Comparison of ENCODE assay signal across 11 cellular contexts in the genomic region with DNA sequence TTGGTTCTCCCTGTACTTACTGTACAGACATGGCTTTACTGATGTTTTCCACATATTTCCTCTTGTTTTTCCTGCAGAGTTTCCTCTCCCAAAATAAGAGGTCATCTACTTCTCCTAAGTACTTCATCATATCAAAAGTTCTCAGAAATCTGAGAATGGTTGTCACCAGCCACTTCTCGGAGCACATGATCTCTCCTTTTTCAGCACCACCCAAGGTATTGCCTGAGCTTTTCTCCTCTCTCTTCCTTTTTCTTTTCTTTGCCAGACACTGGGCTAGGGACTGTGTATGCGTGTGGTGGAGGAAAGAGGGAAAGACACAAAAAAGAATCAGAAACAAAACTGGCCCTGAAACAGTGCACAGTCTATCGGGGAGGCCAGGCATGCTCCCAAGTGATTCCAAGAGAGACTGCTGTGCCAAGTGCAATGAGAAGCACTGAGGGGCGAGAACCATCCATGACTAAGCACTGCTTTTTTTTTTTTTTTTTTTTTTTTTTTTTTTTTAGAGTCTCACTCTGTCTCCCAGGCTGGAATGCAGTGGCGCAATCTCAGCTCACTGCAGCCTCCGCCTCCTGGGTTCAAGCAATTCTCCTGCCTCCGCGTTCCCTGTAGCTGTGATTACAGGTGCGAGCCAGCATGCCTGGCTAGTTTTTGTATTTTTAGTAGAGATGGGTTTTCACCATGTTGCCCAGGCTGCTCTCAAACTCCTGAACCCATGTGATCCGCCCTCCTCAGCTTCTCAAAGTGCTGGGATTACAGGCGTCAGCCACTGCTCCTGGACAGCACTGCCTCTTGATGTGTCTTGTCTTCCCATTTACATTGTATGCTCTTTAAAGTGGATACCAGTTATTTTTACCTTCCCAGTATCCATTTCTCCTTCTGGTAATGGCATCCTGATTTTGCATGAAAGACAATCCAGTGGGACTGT.
A peak's percentile ranks its signal among the peaks of the same experiment; 100 is the strongest.
DNase-seq lines count a peak whose midpoint lies in the region; ATAC-seq and TF ChIP-seq lines count a peak whose summit lies in the region.
"Had no signal": no experiment of that assay in that cellular context is flagged by ENCODE, and none has a peak within 500 bp of the region (broad histone marks: within the 10 kb centered on the region; RNA-seq: fewer than 3 reads in every experiment).

No MANE protein-coding gene starts in this region.

- H3K4me3 ChIP-seq in epithelial cell of esophagus (ENCODE audit: low read length) (no peak overlapping the region), mesenchymal stem cell (ENCODE audit: insufficient read depth in 1 of 2, low read depth in 1 of 2, low read length in 2 of 2) (peak overlapping the region in 1 of 2 experiments; percentile 58)

- H2BK15ac ChIP-seq in mesenchymal stem cell (ENCODE audit: low read depth, poor library complexity, severe bottlenecking), result no peak overlapping the region

- no peaks in the 10 kb centered on the region for H3K36me3 Mint-ChIP-seq in T-helper 17 cell (ENCODE audit: low read depth)

- H2BK120ac ChIP-seq in mesenchymal stem cell (ENCODE audit: low read depth, low read length), result no peak overlapping the region

- H2BK5ac ChIP-seq in mesenchymal stem cell (ENCODE audit: low read depth, low read length, poor library complexity, severe bottlenecking), result no peak overlapping the region

- no peak overlapping the region for H3K14ac ChIP-seq in mesenchymal stem cell (ENCODE audit: low read length in 2 of 2)

- H2AK5ac ChIP-seq in mesenchymal stem cell (ENCODE audit: low read length, severe bottlenecking), result no peak overlapping the region

- DNase-seq in ACHN (peak; percentile 56), epithelial cell of esophagus (ENCODE audit: low read depth) (peak; percentile 69), mesenchymal stem cell (peak; percentile 56), AML-193 (lab: John Stamatoyannopoulos, UW) (no peak), T-helper 2 cell (no peak), T-helper 17 cell (no peak), RPMI8226 (no peak)
- DNase-seq: activated gamma-delta T cell; stimulated activated CD4-positive, alpha-beta T cell treated with anti-CD3 and anti-CD28 coated beads, Interleukin-4, amount 100 ng/mL, for 4 hours had no signal

- H3K9me3 ChIP-seq in mesenchymal stem cell (ENCODE audit: control insufficient read depth, low read length), result no peaks in the 10 kb centered on the region
- H3K9me3 ChIP-seq in T-helper 17 cell (ENCODE audit: control insufficient read depth, low read length, poor library complexity, severe bottlenecking), result no peaks in the 10 kb centered on the region

- no peaks in the 10 kb centered on the region for H3K36me3 ChIP-seq in mesenchymal stem cell (ENCODE audit: control insufficient read depth in 1 of 2, insufficient read depth in 2 of 2, low read depth in 1 of 2, low read length in 2 of 2)

- peak overlapping the region; percentile 68 for H3K9ac ChIP-seq in mesenchymal stem cell (ENCODE audit: low read length)

- no peaks in the 10 kb centered on the region for H3K27me3 Mint-ChIP-seq in T-helper 17 cell

- no peak for TF ChIP-seq RAD21 in Ishikawa (IDR thresholded peaks at IDR 0.05; ENCODE audit: low read depth)

- peaks cover 6% of the 10 kb centered on the region for H3K4me1 ChIP-seq in mesenchymal stem cell (ENCODE audit: control insufficient read depth, insufficient read depth, low read depth, low read length)

- no peak overlapping the region for H3K4me3 Mint-ChIP-seq in T-helper 17 cell

- H4K8ac ChIP-seq in mesenchymal stem cell (ENCODE audit: low read length), result no peak overlapping the region

- no peak overlapping the region for H2BK12ac ChIP-seq in mesenchymal stem cell (ENCODE audit: low read length in 2 of 2)

- no peak overlapping the region for H3K23ac ChIP-seq in mesenchymal stem cell (ENCODE audit: low read length in 2 of 2)

- no peak overlapping the region for H2AFZ ChIP-seq in mesenchymal stem cell (ENCODE audit: low read depth, low read length)

- peaks cover 0 to 3% of the 10 kb centered on the region in 2 experiments for H3K27me3 ChIP-seq in mesenchymal stem cell (ENCODE audit: control insufficient read depth in 1 of 2, insufficient read depth in 1 of 2, low read length in 2 of 2)

- H3K4me1 Mint-ChIP-seq in T-helper 17 cell, result no peaks in the 10 kb centered on the region

- WGBS in mesenchymal stem cell, result 68% methylated on average over 10 of the region's 11 CpGs

- H3K18ac ChIP-seq in mesenchymal stem cell (ENCODE audit: low read depth in 1 of 2, low read length in 2 of 2), result no peak overlapping the region

- TF ChIP-seq EP300 in Ishikawa (IDR thresholded peaks at IDR 0.05; ENCODE audit: borderline replicate concordance), result no peak

- H3K27ac Mint-ChIP-seq in T-helper 17 cell, result no peak overlapping the region

- in situ Hi-C loops in ACHN (cut with HindIII; ENCODE audit: low pct_ligation_motif_present, low pct_unique_long_range_greater_than_20kb, low sequenced_read_pairs), result no loop called here

- no peaks in the 10 kb centered on the region for H3K79me1 ChIP-seq in mesenchymal stem cell (replicated peaks; ENCODE audit: low read length, poor library complexity, severe bottlenecking)

- no peak for ATAC-seq in T-helper 17 cell

- TF ChIP-seq CTCF in epithelial cell of esophagus (IDR thresholded peaks at IDR 0.05; ENCODE audit: insufficient read depth, low read depth, low read length, missing control alignments), result no peak

- H3K27ac ChIP-seq in mesenchymal stem cell (ENCODE audit: low read length, poor library complexity, severe bottlenecking), result no peak overlapping the region
- H3K27ac ChIP-seq: VCaP had no signal

- no peak overlapping the region for H3K4ac ChIP-seq in mesenchymal stem cell (ENCODE audit: low read depth in 1 of 2, low read length in 2 of 2)

- H4K91ac ChIP-seq in mesenchymal stem cell (ENCODE audit: low read length), result no peak overlapping the region

- no peak overlapping the region for H3K4me2 ChIP-seq in mesenchymal stem cell (ENCODE audit: low read length, poor library complexity, severe bottlenecking)

TF ChIP-seq in Ishikawa, 13 proteins besides CTCF, POLR2A, EP300 and RAD21:
- TF ChIP-seq TEAD4 (IDR thresholded peaks at IDR 0.05) (peak; percentile 37), CREB1 (IDR thresholded peaks at IDR 0.05; ENCODE audit: low read depth) (no peak), EGR1 (IDR thresholded peaks at IDR 0.05) (no peak), CEBPB (IDR thresholded peaks at IDR 0.05) (peak; percentile 66; the same call in 1 of the 2 replicates), TAF1 (IDR thresholded peaks at IDR 0.05; ENCODE audit: low read depth) (no peak)
- TF ChIP-seq, protein P1, sequence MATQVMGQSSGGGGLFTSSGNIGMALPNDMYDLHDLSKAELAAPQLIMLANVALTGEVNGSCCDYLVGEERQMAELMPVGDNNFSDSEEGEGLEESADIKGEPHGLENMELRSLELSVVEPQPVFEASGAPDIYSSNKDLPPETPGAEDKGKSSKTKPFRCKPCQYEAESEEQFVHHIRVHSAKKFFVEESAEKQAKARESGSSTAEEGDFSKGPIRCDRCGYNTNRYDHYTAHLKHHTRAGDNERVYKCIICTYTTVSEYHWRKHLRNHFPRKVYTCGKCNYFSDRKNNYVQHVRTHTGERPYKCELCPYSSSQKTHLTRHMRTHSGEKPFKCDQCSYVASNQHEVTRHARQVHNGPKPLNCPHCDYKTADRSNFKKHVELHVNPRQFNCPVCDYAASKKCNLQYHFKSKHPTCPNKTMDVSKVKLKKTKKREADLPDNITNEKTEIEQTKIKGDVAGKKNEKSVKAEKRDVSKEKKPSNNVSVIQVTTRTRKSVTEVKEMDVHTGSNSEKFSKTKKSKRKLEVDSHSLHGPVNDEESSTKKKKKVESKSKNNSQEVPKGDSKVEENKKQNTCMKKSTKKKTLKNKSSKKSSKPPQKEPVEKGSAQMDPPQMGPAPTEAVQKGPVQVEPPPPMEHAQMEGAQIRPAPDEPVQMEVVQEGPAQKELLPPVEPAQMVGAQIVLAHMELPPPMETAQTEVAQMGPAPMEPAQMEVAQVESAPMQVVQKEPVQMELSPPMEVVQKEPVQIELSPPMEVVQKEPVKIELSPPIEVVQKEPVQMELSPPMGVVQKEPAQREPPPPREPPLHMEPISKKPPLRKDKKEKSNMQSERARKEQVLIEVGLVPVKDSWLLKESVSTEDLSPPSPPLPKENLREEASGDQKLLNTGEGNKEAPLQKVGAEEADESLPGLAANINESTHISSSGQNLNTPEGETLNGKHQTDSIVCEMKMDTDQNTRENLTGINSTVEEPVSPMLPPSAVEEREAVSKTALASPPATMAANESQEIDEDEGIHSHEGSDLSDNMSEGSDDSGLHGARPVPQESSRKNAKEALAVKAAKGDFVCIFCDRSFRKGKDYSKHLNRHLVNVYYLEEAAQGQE (IDR thresholded peaks at IDR 0.05; ENCODE audit: low read depth), result no peak
TF ChIP-seq in Ishikawa: peak in this region for 2.

Comparison
In these comparisons a context has a peak if more than half of its experiments do, and no peak if none do; other contexts are left out.
1. DNase-seq: peak in ACHN (single experiment), epithelial cell of esophagus (single experiment) and mesenchymal stem cell (single experiment); none in AML-193 (0 of 2), T-helper 2 cell (0 of 5), T-helper 17 cell (0 of 3) and RPMI8226 (single experiment).